ENCODE assay signal across 22 cellular contexts in genomic region chr9:6938873-6939272, GRCh38.
DNase-seq lines count a peak whose midpoint lies in the region; ATAC-seq and TF ChIP-seq lines count a peak whose summit lies in the region.
"Had no signal": no experiment of that assay in that cellular context is flagged by ENCODE, and none has a peak within 500 bp of the region (broad histone marks: within the 10 kb centered on the region; RNA-seq: fewer than 3 reads in every experiment).

No MANE protein-coding gene starts in this region.

- no peak overlapping the region for H3K27ac ChIP-seq in osteoblast (ENCODE audit: low read depth, low read length)
- H3K27ac ChIP-seq in endodermal cell (ENCODE audit: low read depth, low read length) = no peak overlapping the region
- H3K27ac ChIP-seq: C4-2B, esophagus muscularis mucosa, lower lobe of right lung, stomach had no signal

- no peak overlapping the region for H2AFZ ChIP-seq in osteoblast (ENCODE audit: low read length)

- no peak for TF ChIP-seq CTCF in AG10803 (conservative IDR thresholded peaks at IDR 0.05; ENCODE audit: low read length)
- no peak for TF ChIP-seq CTCF in astrocyte of the spinal cord (IDR thresholded peaks at IDR 0.05; ENCODE audit: low read depth, low read length)
- TF ChIP-seq CTCF in osteoblast (IDR thresholded peaks at IDR 0.05; ENCODE audit: extremely low read depth, low read depth, low read length) = no peak
- TF ChIP-seq CTCF in endodermal cell (conservative IDR thresholded peaks at IDR 0.05) = no peak

- H3K9me3 ChIP-seq in osteoblast (ENCODE audit: low read depth, low read length) = no peaks in the 10 kb centered on the region
- H3K9me3 ChIP-seq in endodermal cell (ENCODE audit: control insufficient read depth, low read length) = peaks cover 5% of the 10 kb centered on the region
- H3K9me3 ChIP-seq: ascending aorta, esophagus muscularis mucosa, lower lobe of right lung, stomach had no signal

- peaks cover 4% of the 10 kb centered on the region for H3K9me3 Mint-ChIP-seq in endodermal cell
- H3K9me3 Mint-ChIP-seq: activated naive CD4-positive, alpha-beta T cell treated with anti-CD3 and anti-CD28 coated beads, Interleukin-2, amount 50 U/mL, for 72 hours; T-helper 1 cell treated with Interleukin-12 subunit alpha and Interleukin-12 subunit beta and Interleukin-4 antibody, amounts not matched to agents 30 μg/mL and 1 μg/mL, for 36 hours had no signal

- H3K27me3 ChIP-seq in osteoblast (ENCODE audit: insufficient read depth, low read length) (no peaks in the 10 kb centered on the region), endodermal cell (ENCODE audit: control insufficient read depth, insufficient read depth, low read length, poor library complexity, severe bottlenecking) (no peaks in the 10 kb centered on the region)
- H3K27me3 ChIP-seq: ascending aorta, esophagus muscularis mucosa, stomach had no signal

- peaks cover 13% of the 10 kb centered on the region for H3K36me3 Mint-ChIP-seq in endodermal cell (ENCODE audit: low read depth)
- H3K36me3 Mint-ChIP-seq: activated naive CD4-positive, alpha-beta T cell treated with anti-CD3 and anti-CD28 coated beads, Interleukin-2, amount 50 U/mL, for 72 hours had no signal

- in situ Hi-C loops in astrocyte of the spinal cord (cut with HindIII; ENCODE audit: low sequenced_read_pairs) = no loop called here

- H3K9ac ChIP-seq in endodermal cell (ENCODE audit: extremely low read depth, low read length, poor library complexity, severe bottlenecking) = no peak overlapping the region

- peak overlapping the region; percentile 16 for H3K4me2 ChIP-seq in osteoblast (ENCODE audit: insufficient read depth, low read length)

- peaks cover 4% of the 10 kb centered on the region for H4K20me1 ChIP-seq in osteoblast (ENCODE audit: insufficient read depth, low read length)

- 60 to 93% methylated on average over 1 to 2 of the region's 2 CpGs for WGBS in endodermal cell (ENCODE audit: insufficient coverage in 1 of 2, insufficient read length in 1 of 2), 2 experiments

- no peaks in the 10 kb centered on the region for H3K79me2 ChIP-seq in osteoblast (ENCODE audit: insufficient read depth, low read length)

- H3K4me1 ChIP-seq in osteoblast (ENCODE audit: insufficient read depth, low read length) = peaks cover 16% of the 10 kb centered on the region
- H3K4me1 ChIP-seq in endodermal cell (ENCODE audit: control insufficient read depth, insufficient read depth, low read length) = no peaks in the 10 kb centered on the region

- no peaks in the 10 kb centered on the region for H3K4me1 Mint-ChIP-seq in endodermal cell

- DNase-seq in AG10803 (ENCODE audit: low read depth) (peak; percentile 52), M059J (ENCODE audit: low read depth) (peak; percentile 65), astrocyte of the spinal cord (ENCODE audit: low read depth, low spot score) (peak; percentile 89), osteoblast (ENCODE audit: insufficient read length, low spot score, missing footprints) (no peak), endodermal cell (no peak), NCI-H187 (lab: John Stamatoyannopoulos, UW) (no peak)
- DNase-seq: activated CD4-positive, alpha-beta T cell treated with anti-CD3 and anti-CD28 coated beads, Interleukin-2, amount 50 U/mL, for 1 hour; effector memory CD4-positive, alpha-beta T cell; Karpas-422; lower lobe of right lung; NCI-H187 treated with DMSO at 0.1 percent for 48 hours; NCI-H748 treated with DMSO at 0.1 percent for 48 hours; SHP77; stimulated activated CD4-positive, alpha-beta T cell treated with anti-CD3 and anti-CD28 coated beads, Interleukin-12 subunit alpha, Interleukin-12 subunit beta, amount 100 ng/mL, for 4 hours; stomach had no signal

- ATAC-seq in GM18867 (IDR thresholded peaks at IDR 0.05; ENCODE audit: unreplicated experiment) = no peak
- no peak for ATAC-seq in HG02884 (IDR thresholded peaks at IDR 0.05; ENCODE audit: unreplicated experiment)
- ATAC-seq: activated naive CD4-positive, alpha-beta T cell treated with anti-CD3 and anti-CD28 coated beads, Interleukin-2, amount 50 U/mL, for 72 hours had no signal

- H3K27ac Mint-ChIP-seq in endodermal cell = no peak overlapping the region
- H3K27ac Mint-ChIP-seq: activated naive CD4-positive, alpha-beta T cell treated with anti-CD3 and anti-CD28 coated beads, Interleukin-2, amount 50 U/mL, for 72 hours; T-helper 1 cell treated with Interleukin-12 subunit alpha and Interleukin-12 subunit beta and Interleukin-4 antibody, amounts not matched to agents 30 μg/mL and 1 μg/mL, for 36 hours had no signal

- H3K4me3 ChIP-seq in AG10803 (ENCODE audit: low read length) = no peak overlapping the region
- H3K4me3 ChIP-seq in astrocyte of the spinal cord (ENCODE audit: low read depth, low read length) = no peak overlapping the region
- no peak overlapping the region for H3K4me3 ChIP-seq in osteoblast (ENCODE audit: insufficient read depth, low read length)
- H3K4me3 ChIP-seq in endodermal cell (ENCODE audit: low read length) = no peak overlapping the region
- H3K4me3 ChIP-seq: ascending aorta, esophagus muscularis mucosa, lower lobe of right lung, stomach had no signal

- no peak overlapping the region for H3K4me3 Mint-ChIP-seq in endodermal cell
- H3K4me3 Mint-ChIP-seq: T-helper 1 cell treated with Interleukin-12 subunit alpha and Interleukin-12 subunit beta and Interleukin-4 antibody, amounts not matched to agents 30 μg/mL and 1 μg/mL, for 36 hours had no signal

- no peaks in the 10 kb centered on the region for H3K36me3 ChIP-seq in osteoblast (ENCODE audit: insufficient read depth, low read length)
- peaks cover 13% of the 10 kb centered on the region for H3K36me3 ChIP-seq in endodermal cell (ENCODE audit: control insufficient read depth, insufficient read depth, low read length)
- H3K36me3 ChIP-seq: ascending aorta, esophagus muscularis mucosa, lower lobe of right lung had no signal

- no peaks in the 10 kb centered on the region for H3K27me3 Mint-ChIP-seq in endodermal cell (ENCODE audit: insufficient read depth)

Comparison
In these comparisons a context has a peak if more than half of its experiments do, and no peak if none do; other contexts are left out.
1. DNase-seq: peak in AG10803 (single experiment), M059J (single experiment) and astrocyte of the spinal cord (single experiment); none in osteoblast (single experiment), endodermal cell (single experiment) and NCI-H187 (0 of 2).